In the genomic region with DNA sequence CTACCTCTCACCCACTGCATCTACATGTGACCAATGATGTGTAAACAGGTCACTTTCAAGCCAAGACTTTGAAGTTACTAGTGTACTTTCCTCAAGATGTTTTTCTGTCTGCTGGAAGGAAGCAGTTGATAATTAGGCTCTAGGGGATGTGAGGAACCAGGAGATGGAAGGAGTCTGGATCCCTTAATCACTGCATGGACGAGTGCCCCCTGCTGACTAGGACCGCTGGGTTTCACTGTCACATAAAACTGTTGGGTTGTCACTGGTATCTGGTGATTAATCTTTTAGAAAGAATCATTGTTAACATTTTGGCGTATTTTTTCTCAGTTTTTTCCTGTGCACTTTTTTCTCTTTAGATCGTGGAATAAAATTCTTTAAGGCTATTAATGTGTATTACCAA, we compare ENCODE assay signal across 10 cellular contexts.
DNase-seq lines count a peak whose midpoint lies in the region; ATAC-seq and TF ChIP-seq lines count a peak whose summit lies in the region.
"Had no signal": no experiment of that assay in that cellular context is flagged by ENCODE, and none has a peak within 500 bp of the region (broad histone marks: within the 10 kb centered on the region; RNA-seq: fewer than 3 reads in every experiment).

No MANE protein-coding gene starts in this region.

- no peaks in the 10 kb centered on the region for H3K9me3 ChIP-seq in vagina

- H3K4me3 ChIP-seq in epithelial cell of proximal tubule (ENCODE audit: low read depth, low read length), result no peak overlapping the region
- no peak overlapping the region for H3K4me3 ChIP-seq in vagina

- no peak for ATAC-seq in HG03342 (IDR thresholded peaks at IDR 0.05; ENCODE audit: unreplicated experiment)

- H3K27me3 ChIP-seq in vagina, result no peaks in the 10 kb centered on the region

- intact Hi-C loops in vagina (cut with DNase I), result no loop called here

- no peak overlapping the region for H3K27ac ChIP-seq in vagina

- peak; percentile 49 for TF ChIP-seq CTCF in epithelial cell of proximal tubule (conservative IDR thresholded peaks at IDR 0.05; ENCODE audit: low read depth, low read length)
- TF ChIP-seq CTCF in vagina (IDR thresholded peaks at IDR 0.05), result no peak

- DNase-seq in NCI-H748 (lab: John Stamatoyannopoulos, UW; ENCODE audit: unreplicated experiment) (peak; percentile 48), NCI-H748 treated with DMSO at 0.1 percent for 48 hours (lab: John Stamatoyannopoulos, UW) (no peak), MV-4-11 (lab: John Stamatoyannopoulos, UW) (peak; percentile 11), epithelial cell of proximal tubule (ENCODE audit: low read depth) (no peak), putamen (ENCODE audit: low spot score) (peak; percentile 49), HuH-7 (ENCODE audit: low spot score) (no peak), vagina (ENCODE audit: extremely low spot score in 2 of 2) (no peak)
- DNase-seq: activated CD4-positive, alpha-beta T cell treated with anti-CD3 and anti-CD28 coated beads, Interleukin-2, amount 50 U/mL, for 1 hour; kidney had no signal

- no peak for TF ChIP-seq POLR2A in vagina (IDR thresholded peaks at IDR 0.05)

- no peaks in the 10 kb centered on the region for H3K4me1 ChIP-seq in vagina

- H3K36me3 ChIP-seq in vagina, result no peaks in the 10 kb centered on the region

Comparison
In these comparisons a context has a peak if more than half of its experiments do, and no peak if none do; other contexts are left out.
1. DNase-seq: peak in NCI-H748 (single experiment), MV-4-11 (single experiment) and putamen (single experiment); none in NCI-H748 treated with DMSO at 0.1 percent for 48 hours (single experiment), epithelial cell of proximal tubule (single experiment), HuH-7 (single experiment) and vagina (0 of 2).